In genomic region chr7:132666076-132666775, GRCh38 we compare ENCODE assay signal across 8 cellular contexts.
DNase-seq lines count a peak whose midpoint lies in the region; ATAC-seq and TF ChIP-seq lines count a peak whose summit lies in the region.

No MANE protein-coding gene starts in this region.

- peak overlapping the region; percentile 5 for H3K4me3 Mint-ChIP-seq in CD4-positive, alpha-beta T cell
- H3K4me3 Mint-ChIP-seq in activated T-helper 17 cell treated with anti-CD3 and anti-CD28 coated beads, Interleukin-2, amount 50 U/mL, for 72 hours, result peak overlapping the region; percentile 44
- H3K4me3 Mint-ChIP-seq in mesothelial cell of epicardium, result no peak overlapping the region

- peaks cover 2% of the 10 kb centered on the region for H3K9me3 Mint-ChIP-seq in CD4-positive, alpha-beta T cell
- H3K9me3 Mint-ChIP-seq in activated T-helper 17 cell treated with anti-CD3 and anti-CD28 coated beads, Interleukin-2, amount 50 U/mL, for 72 hours, result peaks cover 3% of the 10 kb centered on the region
- H3K9me3 Mint-ChIP-seq in mesothelial cell of epicardium, result no peaks in the 10 kb centered on the region

- H3K4me1 ChIP-seq in uterus, result no peaks in the 10 kb centered on the region

- intact Hi-C loops in CD4-positive, alpha-beta T cell (cut with DNase I, micrococcal nuclease), result no loop called here
- intact Hi-C loops in uterus (cut with DNase I; ENCODE audit: low total_unique reads), result no loop called here

- no peaks in the 10 kb centered on the region for H3K27me3 ChIP-seq in CD4-positive, alpha-beta T cell (ENCODE audit: control insufficient read depth, insufficient read depth, low read length)
- H3K27me3 ChIP-seq in uterus, result no peaks in the 10 kb centered on the region

- ATAC-seq in CD4-positive, alpha-beta T cell (ENCODE audit: poor library complexity), result peak; percentile 88
- peak; percentile 42 for ATAC-seq in HG03175 (IDR thresholded peaks at IDR 0.05; ENCODE audit: unreplicated experiment)
- ATAC-seq in activated T-helper 17 cell treated with anti-CD3 and anti-CD28 coated beads, Interleukin-2, amount 50 U/mL, for 72 hours (replicated peaks), result peak; percentile 88
- no peak for ATAC-seq in HG02870 (IDR thresholded peaks at IDR 0.05; ENCODE audit: unreplicated experiment)

- POLR2A ChIA-PET in CD4-positive, alpha-beta T cell (lab: Charles Lee), result interaction anchor here (1.0 to 2.0 kb wide), 4 partner anchors 9 to 105 kb away, joined by 3 to 7 read pairs (median 4); no protein-coding TSS in a partner anchor

- no peak for DNase-seq in CD4-positive, alpha-beta T cell
- DNase-seq in islet precursor cell (peak; percentile 10), NCI-H524 (lab: John Stamatoyannopoulos, UW) (no peak), uterus (no peak), mesothelial cell of epicardium (ENCODE audit: low spot score in 2 of 2, unreplicated experiment in 2 of 2) (no peak)

- peaks cover 15% of the 10 kb centered on the region for H3K4me1 Mint-ChIP-seq in CD4-positive, alpha-beta T cell (ENCODE audit: low read depth)
- peaks cover 9% of the 10 kb centered on the region for H3K4me1 Mint-ChIP-seq in activated T-helper 17 cell treated with anti-CD3 and anti-CD28 coated beads, Interleukin-2, amount 50 U/mL, for 72 hours
- H3K4me1 Mint-ChIP-seq in mesothelial cell of epicardium, result no peaks in the 10 kb centered on the region

- peak overlapping the region; percentile 69 for H3K27ac Mint-ChIP-seq in CD4-positive, alpha-beta T cell
- peak overlapping the region; percentile 69 for H3K27ac Mint-ChIP-seq in activated T-helper 17 cell treated with anti-CD3 and anti-CD28 coated beads, Interleukin-2, amount 50 U/mL, for 72 hours
- H3K27ac Mint-ChIP-seq in mesothelial cell of epicardium, result no peak overlapping the region

- H3K36me3 ChIP-seq in uterus, result no peaks in the 10 kb centered on the region

- no peak overlapping the region for H3K27ac ChIP-seq in CD4-positive, alpha-beta T cell (ENCODE audit: low read depth, low read length)
- H3K27ac ChIP-seq in uterus, result no peak overlapping the region

- no peaks in the 10 kb centered on the region for H3K9me3 ChIP-seq in CD4-positive, alpha-beta T cell (ENCODE audit: control insufficient read depth, low read length)
- no peaks in the 10 kb centered on the region for H3K9me3 ChIP-seq in uterus

- CTCF ChIA-PET in CD4-positive, alpha-beta T cell (lab: Charles Lee), result interaction anchor here (0.7 kb wide), 1 partner anchor 12 kb away, joined by 3 read pairs; no protein-coding TSS in a partner anchor

- TF ChIP-seq POLR2A in uterus (IDR thresholded peaks at IDR 0.05), result no peak

- no peaks in the 10 kb centered on the region for H3K27me3 Mint-ChIP-seq in CD4-positive, alpha-beta T cell
- H3K27me3 Mint-ChIP-seq in activated T-helper 17 cell treated with anti-CD3 and anti-CD28 coated beads, Interleukin-2, amount 50 U/mL, for 72 hours, result no peaks in the 10 kb centered on the region
- peaks cover 35% of the 10 kb centered on the region for H3K27me3 Mint-ChIP-seq in mesothelial cell of epicardium (ENCODE audit: low read depth)

- H3K36me3 Mint-ChIP-seq in CD4-positive, alpha-beta T cell (ENCODE audit: low read depth), result peaks cover 8% of the 10 kb centered on the region
- H3K36me3 Mint-ChIP-seq in activated T-helper 17 cell treated with anti-CD3 and anti-CD28 coated beads, Interleukin-2, amount 50 U/mL, for 72 hours (ENCODE audit: low read depth), result no peaks in the 10 kb centered on the region
- H3K36me3 Mint-ChIP-seq in mesothelial cell of epicardium, result no peaks in the 10 kb centered on the region

- no peak overlapping the region for H3K4me3 ChIP-seq in uterus

- no peak for TF ChIP-seq CTCF in CD4-positive, alpha-beta T cell (IDR thresholded peaks at IDR 0.05)
- TF ChIP-seq CTCF in uterus (IDR thresholded peaks at IDR 0.05), result no peak
- no peak for TF ChIP-seq CTCF in mesothelial cell of epicardium (IDR thresholded peaks at IDR 0.05; ENCODE audit: unreplicated experiment)
